ENCODE assay signal across 1 cellular context in the genomic region with DNA sequence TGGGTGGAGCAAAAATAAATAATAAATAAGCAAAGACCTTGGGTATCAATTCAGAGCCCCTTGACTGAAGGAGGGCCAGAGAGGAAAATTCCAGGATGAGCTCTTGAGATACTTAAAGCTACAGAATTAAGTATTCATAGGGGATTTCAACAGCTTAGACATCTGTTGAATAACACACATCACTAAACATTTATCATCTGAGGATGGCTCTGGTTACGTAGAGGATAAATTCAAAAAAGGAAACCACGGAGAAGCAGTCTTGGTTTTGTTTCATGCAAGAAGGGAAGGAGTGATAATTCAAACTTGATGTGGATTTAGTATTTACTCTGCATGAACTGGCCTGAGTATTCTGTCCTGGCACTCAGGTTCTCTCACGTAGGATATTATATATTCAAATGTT.
TF ChIP-seq lines count a peak whose summit lies in the region.

No MANE protein-coding gene starts in this region.

TF ChIP-seq in WTC11, 78 proteins besides CTCF, POLR2A, EP300 and RAD21 (continued from another document):
- TF ChIP-seq, protein P1, sequence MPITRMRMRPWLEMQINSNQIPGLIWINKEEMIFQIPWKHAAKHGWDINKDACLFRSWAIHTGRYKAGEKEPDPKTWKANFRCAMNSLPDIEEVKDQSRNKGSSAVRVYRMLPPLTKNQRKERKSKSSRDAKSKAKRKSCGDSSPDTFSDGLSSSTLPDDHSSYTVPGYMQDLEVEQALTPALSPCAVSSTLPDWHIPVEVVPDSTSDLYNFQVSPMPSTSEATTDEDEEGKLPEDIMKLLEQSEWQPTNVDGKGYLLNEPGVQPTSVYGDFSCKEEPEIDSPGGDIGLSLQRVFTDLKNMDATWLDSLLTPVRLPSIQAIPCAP (CRISPR knock-in tag; IDR thresholded peaks at IDR 0.05) = no peak
